8 cellular contexts compared by ENCODE assay signal in the genomic region with DNA sequence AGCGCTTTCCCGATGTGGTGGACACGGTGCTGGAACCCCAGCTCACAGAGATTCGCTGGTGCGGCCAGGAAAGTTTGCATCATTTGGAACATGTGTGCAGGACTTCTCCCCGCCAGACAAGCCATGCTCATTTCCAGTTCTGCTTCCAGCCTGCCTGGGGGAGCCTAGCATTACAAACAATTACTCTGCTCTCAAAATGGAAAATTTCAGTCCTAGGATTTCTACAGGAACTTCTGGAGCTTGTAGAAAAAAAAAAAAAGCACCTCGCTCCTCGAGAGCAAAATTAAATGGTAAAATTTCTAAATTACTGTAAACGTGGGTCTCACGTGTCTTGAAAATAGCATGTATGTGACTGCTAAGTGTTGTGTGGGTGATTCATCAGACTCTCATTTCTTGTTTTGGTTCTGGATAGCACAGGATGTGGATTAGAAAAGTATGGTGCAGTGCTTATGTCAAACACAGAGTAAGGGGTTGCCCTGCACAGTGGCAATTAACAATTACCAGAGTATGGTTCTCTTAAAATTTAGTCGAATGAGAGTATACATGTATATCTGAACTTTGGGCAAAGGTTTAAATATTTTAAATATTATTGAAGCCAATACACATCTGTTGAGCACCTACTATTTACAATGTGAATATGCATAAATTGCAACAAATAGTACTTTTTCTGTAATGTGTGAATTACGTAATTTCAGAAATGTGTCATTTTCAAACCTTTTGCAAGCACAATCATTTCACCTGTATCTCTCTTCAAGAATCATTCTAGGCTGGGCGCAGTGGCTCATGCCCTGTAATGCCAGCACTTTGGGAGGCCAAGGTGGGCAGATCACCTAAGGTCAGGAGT.
DNase-seq lines count a peak whose midpoint lies in the region; ATAC-seq, FAIRE-seq and TF ChIP-seq lines count a peak whose summit lies in the region.

No MANE protein-coding gene starts in this region.

- no peaks in the 10 kb centered on the region for H3K36me3 ChIP-seq in bronchial epithelial cell (ENCODE audit: control insufficient read depth, insufficient read depth, low read length)

- H3K4me3 ChIP-seq in bronchial epithelial cell (ENCODE audit: low read depth, low read length): no peak overlapping the region

- no peaks in the 10 kb centered on the region for H3K27me3 ChIP-seq in bronchial epithelial cell (ENCODE audit: control insufficient read depth, insufficient read depth, low read length)

- no peak for TF ChIP-seq CTCF in bronchial epithelial cell (IDR thresholded peaks at IDR 0.05; ENCODE audit: insufficient read depth, low read length, severe bottlenecking)

- no peak for FAIRE-seq in bronchial epithelial cell (lab: Jason Lieb, UNC)

- DNase-seq in GM04504 (ENCODE audit: low read depth) (peak; percentile 56), bronchial epithelial cell (ENCODE audit: low read depth) (peak; percentile 52), occipital lobe (lab: John Stamatoyannopoulos, UW) (peak; percentile 24), NCI-H774 (lab: John Stamatoyannopoulos, UW) (no peak), activated gamma-delta T cell (lab: John Stamatoyannopoulos, UW) (no peak)

- ATAC-seq in HG03565 (IDR thresholded peaks at IDR 0.05; ENCODE audit: unreplicated experiment) (peak; percentile 68), GM21737 (IDR thresholded peaks at IDR 0.05; ENCODE audit: unreplicated experiment) (no peak), HG03159 (IDR thresholded peaks at IDR 0.05; ENCODE audit: unreplicated experiment) (no peak)

Comparison
In these comparisons a context has a peak if more than half of its experiments do, and no peak if none do; other contexts are left out.
1. DNase-seq: peak in GM04504 (single experiment), bronchial epithelial cell (single experiment) and occipital lobe (single experiment); none in NCI-H774 (single experiment) and activated gamma-delta T cell (single experiment).